Comparison of ENCODE assay signal across 1 cellular context in genomic region chr6:31722173-31722572, GRCh38.
TF ChIP-seq lines count a peak whose summit lies in the region.

No MANE protein-coding gene starts in this region.

TF ChIP-seq in HepG2, 621 proteins besides CTCF, POLR2A, EP300 and RAD21:
- TF ChIP-seq CBX2 (IDR thresholded peaks at IDR 0.05; ENCODE audit: low read depth, low read length) (no peak), CBX2 (CRISPR knock-in tag; IDR thresholded peaks at IDR 0.05; ENCODE audit: low read depth) (no peak), ZNF292 (CRISPR knock-in tag; IDR thresholded peaks at IDR 0.05; ENCODE audit: borderline replicate concordance, low read depth) (no peak), GRHL1 (CRISPR knock-in tag; conservative IDR thresholded peaks at IDR 0.05) (no peak), FOXP4 (CRISPR knock-in tag; IDR thresholded peaks at IDR 0.05) (no peak)
